In the genomic region with DNA sequence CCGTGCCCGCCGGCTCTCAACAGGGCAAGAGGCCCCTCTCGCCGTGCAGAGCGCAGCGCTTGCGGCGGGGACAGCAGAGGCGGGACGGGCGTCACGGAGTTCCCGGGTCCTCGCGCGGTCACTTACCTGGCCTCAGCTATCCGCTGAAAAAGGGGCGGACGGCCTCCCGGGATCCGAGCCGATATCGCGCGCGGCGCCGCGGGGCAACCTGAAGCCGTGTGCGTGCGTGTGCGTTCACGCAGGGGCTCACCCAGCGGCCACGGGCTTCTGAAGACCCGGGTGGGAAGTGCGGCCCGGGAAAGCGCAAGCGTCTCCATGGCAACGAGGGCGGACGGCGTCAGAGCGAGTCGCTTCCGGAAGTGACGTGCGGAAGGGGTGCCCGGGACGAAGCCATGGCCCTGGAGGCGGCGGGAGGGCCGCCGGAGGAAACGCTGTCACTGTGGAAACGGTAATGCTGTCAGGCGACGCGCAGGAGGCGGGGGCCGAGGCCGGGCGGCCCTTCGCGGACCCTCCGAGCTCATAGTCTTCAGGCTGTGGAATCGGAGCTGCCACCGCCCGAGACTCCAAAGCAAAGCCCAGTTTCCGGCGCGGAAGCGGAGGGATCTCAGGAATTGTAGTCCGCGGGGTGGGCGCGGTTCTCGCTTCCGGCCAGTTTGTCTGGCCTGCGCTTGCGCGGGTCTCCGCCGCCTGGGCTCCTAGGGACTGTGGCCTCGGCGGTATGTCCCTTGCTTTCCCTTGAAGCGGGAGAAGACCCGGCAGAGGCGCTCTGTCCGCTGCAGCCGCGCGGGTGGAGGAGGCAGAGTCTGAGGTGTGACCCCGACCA, we compare ENCODE assay signal across 8 cellular contexts. TPM values are rescaled to one million over a fixed set of nuclear protein-coding genes. Genes with fewer than 3 reads are reported as not detected.
DNase-seq lines count a peak whose midpoint lies in the region; ATAC-seq and TF ChIP-seq lines count a peak whose summit lies in the region.

Gene ENDOV (plus strand): TSS at position 365 of the 823 bp plus-strand sequence. CDS start 28 bp downstream, at position 393.

- H3K4me3 ChIP-seq in Panc1 (ENCODE audit: low read depth in 2 of 2, low read length in 2 of 2) (peak within 1 kb of the TSS; percentile 93 to 97), esophagus (ENCODE audit: low read depth in 1 of 2, low read length in 2 of 2) (peak within 1 kb of the TSS; percentile 73 to 81), mucosa of rectum (ENCODE audit: low read length in 2 of 2) (peak within 1 kb of the TSS; percentile 94 to 95)

- peak within 1 kb of the TSS; percentile 79 to 95 for H3K9ac ChIP-seq in mucosa of rectum (ENCODE audit: low read depth in 1 of 2, low read length in 2 of 2)

- peak within 1 kb of the TSS; percentile 88 for H3K4me3 Mint-ChIP-seq in activated T-cell treated with anti-CD3 and anti-CD28 coated beads, Interleukin-2, amount 50 U/mL, for 24 hours

- TSS peak; percentile 79 for BruUV-seq in Panc1 (replicated peaks; lab: Mats Ljungman, UMichigan)

- peaks cover 24% of the 10 kb centered on the region for H3K36me3 Mint-ChIP-seq in activated T-cell treated with anti-CD3 and anti-CD28 coated beads, Interleukin-2, amount 50 U/mL, for 24 hours (ENCODE audit: low read depth)

- DNase-seq in DMS53 (lab: John Stamatoyannopoulos, UW) (peak; percentile 98), Panc1 (ENCODE audit: low read depth, low spot score) (peak; percentile 53)
- DNase-seq in activated T-cell treated with anti-CD3 and anti-CD28 coated beads, Interleukin-2, amount 50 U/mL, for 24 hours: peak; percentile 93
- peak; percentile 87 for DNase-seq in stimulated activated CD8-positive, alpha-beta memory T cell treated with anti-CD3 and anti-CD28 coated beads, Interleukin-4, amount 100 ng/mL, for 24 hours (ENCODE audit: low read depth)

- H3K36me3 ChIP-seq in KOPT-K1 (ENCODE audit: insufficient read depth, low read length): peaks cover 17% of the 10 kb centered on the region; the same call in 1 of the 2 replicates
- H3K36me3 ChIP-seq in Panc1 (ENCODE audit: control insufficient read depth, insufficient read depth, low read length): no peaks in the 10 kb centered on the region; the same call in 1 of the 2 replicates
- peaks cover 0 to 16% of the 10 kb centered on the region in 2 donors for H3K36me3 ChIP-seq in esophagus (ENCODE audit: control insufficient read depth in 2 of 2, insufficient read depth in 2 of 2, low read length in 1 of 2)
- peaks cover 10 to 21% of the 10 kb centered on the region in 2 donors for H3K36me3 ChIP-seq in mucosa of rectum (ENCODE audit: control insufficient read depth in 2 of 2, insufficient read depth in 2 of 2, low read length in 2 of 2)

- 0% methylated on average over 86 to 97 of the region's 97 CpGs for WGBS in esophagus, 2 donors

- H3K9me3 ChIP-seq in KOPT-K1 (ENCODE audit: insufficient read depth, low read length, poor library complexity, severe bottlenecking): no peaks in the 10 kb centered on the region
- no peaks in the 10 kb centered on the region for H3K9me3 ChIP-seq in Panc1 (ENCODE audit: control insufficient read depth, insufficient read depth, low read depth, low read length)
- no peaks in the 10 kb centered on the region for H3K9me3 ChIP-seq in esophagus (ENCODE audit: control insufficient read depth in 2 of 2, insufficient read depth in 1 of 2, low read depth in 1 of 2, low read length in 1 of 2)
- H3K9me3 ChIP-seq in mucosa of rectum (ENCODE audit: control insufficient read depth in 2 of 2, low read length in 2 of 2): no peaks in the 10 kb centered on the region

- POLR2A ChIA-PET in Panc1 (lab: Charles Lee): interaction anchor here (0.6 kb wide), 1 partner anchor 113 kb away, joined by 5 read pairs; no protein-coding TSS in a partner anchor

- in situ Hi-C loops in Panc1 (cut with HindIII; ENCODE audit: low pct_unique_long_range_greater_than_20kb, low sequenced_read_pairs): no loop called here

- H3K4me1 ChIP-seq in Panc1 (ENCODE audit: control insufficient read depth, insufficient read depth, low read length) (peaks cover 11% of the 10 kb centered on the region), esophagus (ENCODE audit: control insufficient read depth in 2 of 2, insufficient read depth in 2 of 2, low read length in 1 of 2) (peaks cover 2 to 9% of the 10 kb centered on the region in 2 donors), mucosa of rectum (ENCODE audit: control insufficient read depth in 2 of 2, insufficient read depth in 2 of 2, low read length in 2 of 2) (peaks cover 12 to 18% of the 10 kb centered on the region in 2 donors)

- no peak for TF ChIP-seq CTCF in Panc1 (IDR thresholded peaks at IDR 0.05)

- H3K27ac Mint-ChIP-seq in activated T-cell treated with anti-CD3 and anti-CD28 coated beads, Interleukin-2, amount 50 U/mL, for 24 hours: peak within 1 kb of the TSS; percentile 93

- H3K27me3 Mint-ChIP-seq in activated T-cell treated with anti-CD3 and anti-CD28 coated beads, Interleukin-2, amount 50 U/mL, for 24 hours: peaks cover 22% of the 10 kb centered on the region

- CTCF ChIA-PET in Panc1 (lab: Charles Lee): no interaction called here

- H3K4me1 Mint-ChIP-seq in activated T-cell treated with anti-CD3 and anti-CD28 coated beads, Interleukin-2, amount 50 U/mL, for 24 hours (ENCODE audit: low read depth): peaks cover 26% of the 10 kb centered on the region

- peak within 1 kb of the TSS; percentile 52 for H3K27ac ChIP-seq in KOPT-K1 (ENCODE audit: low read depth, low read length, poor library complexity, severe bottlenecking)
- H3K27ac ChIP-seq in Panc1 (ENCODE audit: low read length): peak within 1 kb of the TSS; percentile 97
- peak within 1 kb of the TSS; percentile 95 to 97 for H3K27ac ChIP-seq in esophagus (ENCODE audit: low read depth in 2 of 2, low read length in 1 of 2)
- H3K27ac ChIP-seq in mucosa of rectum (ENCODE audit: low read depth in 2 of 2, low read length in 2 of 2): peak within 1 kb of the TSS; percentile 85 to 95

- peak; percentile 92 for ATAC-seq in GM21786 (IDR thresholded peaks at IDR 0.05; ENCODE audit: unreplicated experiment)
- ATAC-seq in Panc1: peak; percentile 95

- H3K27me3 ChIP-seq in Panc1 (ENCODE audit: control insufficient read depth, insufficient read depth, low read length) (no peaks in the 10 kb centered on the region), esophagus (ENCODE audit: control insufficient read depth in 1 of 2, insufficient read depth in 2 of 2, low read length in 2 of 2) (no peaks in the 10 kb centered on the region), mucosa of rectum (ENCODE audit: control insufficient read depth in 2 of 2, insufficient read depth in 2 of 2, low read length in 2 of 2) (peaks cover 0 to 3% of the 10 kb centered on the region in 2 donors)

- H3K9me3 Mint-ChIP-seq in activated T-cell treated with anti-CD3 and anti-CD28 coated beads, Interleukin-2, amount 50 U/mL, for 24 hours: no peaks in the 10 kb centered on the region

- intact Hi-C loops in Panc1 (cut with micrococcal nuclease; ENCODE audit: unreplicated experiment): no loop called here

RNA-seq across cellular contexts. Expression of gene ENDOV, which starts in this region (rescaled TPM):
- total RNA-seq in Panc1 (2021; ENCODE audit: unreplicated experiment): 37.1 TPM
- polyA plus RNA-seq in Panc1 (2012; ENCODE audit: insufficient read length): 39.8 TPM
- 10 to 100 TPM; 10.8 to 11.9 TPM for polyA plus RNA-seq in esophagus

Comparison
In these comparisons a context has a peak if more than half of its experiments do, and no peak if none do; other contexts are left out.
1. Peak in every context shown above with its lines: DNase-seq, ATAC-seq, H3K4me3 ChIP-seq and H3K27ac ChIP-seq.